ENCODE assay signal across 8 cellular contexts in genomic region chr11:118610220-118610772, GRCh38. TPM values are rescaled to one million over a fixed set of nuclear protein-coding genes. Genes with fewer than 3 reads are reported as not detected.
A peak's percentile ranks its signal among the peaks of the same experiment; 100 is the strongest.
DNase-seq lines count a peak whose midpoint lies in the region; TF ChIP-seq lines count a peak whose summit lies in the region.

No MANE protein-coding gene starts in this region.

- no peaks in the 10 kb centered on the region for H3K9me2 ChIP-seq in OCI-LY1 (ENCODE audit: low read depth, low read length)

- WGBS in endodermal cell (ENCODE audit: insufficient coverage in 1 of 2, insufficient read length in 1 of 2), 2 experiments: 4 to 7% methylated on average over 15 to 42 of the region's 42 CpGs

- H3K9me3 Mint-ChIP-seq in endodermal cell (no peaks in the 10 kb centered on the region), nephron progenitor cell (no peaks in the 10 kb centered on the region)

- H3K4me1 Mint-ChIP-seq in endodermal cell: peaks cover 43% of the 10 kb centered on the region
- peaks cover 65% of the 10 kb centered on the region for H3K4me1 Mint-ChIP-seq in nephron progenitor cell

- no peaks in the 10 kb centered on the region for H4K20me1 ChIP-seq in OCI-LY1 (ENCODE audit: insufficient read depth, low read length)

- peak overlapping the region; percentile 42 for H3K4me3 Mint-ChIP-seq in endodermal cell
- H3K4me3 Mint-ChIP-seq in nephron progenitor cell: peak overlapping the region; percentile 72

- H3K36me3 Mint-ChIP-seq in endodermal cell (ENCODE audit: low read depth) (no peaks in the 10 kb centered on the region), nephron progenitor cell (ENCODE audit: low read depth) (no peaks in the 10 kb centered on the region)

- no peaks in the 10 kb centered on the region for H3K79me2 ChIP-seq in OCI-LY1 (ENCODE audit: insufficient read depth, low read length)

- H3K9me3 ChIP-seq in OCI-LY1 (ENCODE audit: low read length): no peaks in the 10 kb centered on the region
- no peaks in the 10 kb centered on the region for H3K9me3 ChIP-seq in endodermal cell (ENCODE audit: control insufficient read depth, low read length)

- H3K4me2 ChIP-seq in OCI-LY1 (ENCODE audit: low read length): peak overlapping the region; percentile 50

- H3K4me1 ChIP-seq in OCI-LY1 (ENCODE audit: insufficient read depth, low read length, severe bottlenecking) (peaks cover 31% of the 10 kb centered on the region), endodermal cell (ENCODE audit: control insufficient read depth, insufficient read depth, low read length) (peaks cover 15% of the 10 kb centered on the region)

- no peaks in the 10 kb centered on the region for H3K36me3 ChIP-seq in OCI-LY1 (ENCODE audit: insufficient read depth, low read length)
- no peaks in the 10 kb centered on the region for H3K36me3 ChIP-seq in endodermal cell (ENCODE audit: control insufficient read depth, insufficient read depth, low read length)

- H3K9ac ChIP-seq in OCI-LY1 (ENCODE audit: low read length): no peak overlapping the region
- H3K9ac ChIP-seq in endodermal cell (ENCODE audit: extremely low read depth, low read length, poor library complexity, severe bottlenecking): no peak overlapping the region

- H3K27ac ChIP-seq in OCI-LY1 (ENCODE audit: low read depth, low read length, poor library complexity, severe bottlenecking): no peak overlapping the region
- H3K27ac ChIP-seq in endodermal cell (ENCODE audit: low read depth, low read length): no peak overlapping the region

- H3K27me3 ChIP-seq in OCI-LY1 (ENCODE audit: insufficient read depth, low read length) (peaks cover 11% of the 10 kb centered on the region; the same call in 1 of the 2 replicates), endodermal cell (ENCODE audit: control insufficient read depth, insufficient read depth, low read length, poor library complexity, severe bottlenecking) (peaks cover 90% of the 10 kb centered on the region)

- DNase-seq in AG09309 (ENCODE audit: low read depth) (no peak), endodermal cell (peak; percentile 81), nephron progenitor cell (peak; percentile 24), SHP77 (lab: John Stamatoyannopoulos, UW) (no peak), foreskin melanocyte (no peak), SKM-1 (lab: John Stamatoyannopoulos, UW; ENCODE audit: unreplicated experiment) (no peak), NCI-H526 (lab: John Stamatoyannopoulos, UW) (no peak)

- H3K27ac Mint-ChIP-seq in endodermal cell (no peak overlapping the region), nephron progenitor cell (no peak overlapping the region)

- H3K4me3 ChIP-seq in AG09309 (ENCODE audit: control insufficient read depth, low read depth, low read length): peak overlapping the region; percentile 80
- peak overlapping the region; percentile 39 for H3K4me3 ChIP-seq in OCI-LY1 (ENCODE audit: low read depth, low read length, poor library complexity, severe bottlenecking)
- H3K4me3 ChIP-seq in endodermal cell (ENCODE audit: low read length): no peak overlapping the region

- H3K27me3 Mint-ChIP-seq in endodermal cell (ENCODE audit: insufficient read depth) (peaks cover 87% of the 10 kb centered on the region), nephron progenitor cell (ENCODE audit: low read depth, poor library complexity) (peaks cover 59% of the 10 kb centered on the region)

- no peaks in the 10 kb centered on the region for H3F3A ChIP-seq in OCI-LY1 (ENCODE audit: insufficient read depth, low read length)

- H2AFZ ChIP-seq in OCI-LY1 (ENCODE audit: low read length): no peak overlapping the region

- TF ChIP-seq CTCF in AG09309 (IDR thresholded peaks at IDR 0.05; ENCODE audit: control insufficient read depth, insufficient read depth, low read depth, low read length, missing control alignments) (no peak), OCI-LY1 (IDR thresholded peaks at IDR 0.05; ENCODE audit: low read length) (no peak), endodermal cell (conservative IDR thresholded peaks at IDR 0.05) (no peak), nephron progenitor cell (IDR thresholded peaks at IDR 0.05) (no peak)

RNA-seq across cellular contexts. Expression of gene PHLDB1, which starts 2.9 kb away (rescaled TPM):
- total RNA-seq in endodermal cell: 10 to 100 TPM; 45.9 to 54.9 TPM
- 106 TPM for polyA plus RNA-seq in endodermal cell (2013, experiment 1 of 2)
- 105 TPM for polyA plus RNA-seq in endodermal cell (2013, experiment 2 of 2)

RNA-seq across cellular contexts. Expression of gene ARCN1, which starts 38.1 kb away (rescaled TPM):
- total RNA-seq in endodermal cell: 100 to 1,000 TPM; 130 to 161 TPM
- 133 TPM for polyA plus RNA-seq in endodermal cell (2013, experiment 1 of 2)
- polyA plus RNA-seq in endodermal cell (2013, experiment 2 of 2): 134 TPM

RNA-seq across cellular contexts. Expression of gene IFT46, which starts 44.6 kb away (rescaled TPM):
- total RNA-seq in endodermal cell: 10 to 100 TPM in 1 of 2 donors, 1 to 10 TPM in 1; 9.1 to 13.7 TPM
- 26.6 TPM for polyA plus RNA-seq in endodermal cell (2013, experiment 1 of 2)
- 24.0 TPM for polyA plus RNA-seq in endodermal cell (2013, experiment 2 of 2)

Comparison
In these comparisons a context has a peak if more than half of its experiments do, and no peak if none do; other contexts are left out.
1. DNase-seq: peak in endodermal cell (single experiment) and nephron progenitor cell (single experiment); none in AG09309 (single experiment), SHP77 (0 of 2), foreskin melanocyte (single experiment), SKM-1 (single experiment) and NCI-H526 (0 of 2).